Comparison of ENCODE assay signal across 9 cellular contexts in the genomic region with DNA sequence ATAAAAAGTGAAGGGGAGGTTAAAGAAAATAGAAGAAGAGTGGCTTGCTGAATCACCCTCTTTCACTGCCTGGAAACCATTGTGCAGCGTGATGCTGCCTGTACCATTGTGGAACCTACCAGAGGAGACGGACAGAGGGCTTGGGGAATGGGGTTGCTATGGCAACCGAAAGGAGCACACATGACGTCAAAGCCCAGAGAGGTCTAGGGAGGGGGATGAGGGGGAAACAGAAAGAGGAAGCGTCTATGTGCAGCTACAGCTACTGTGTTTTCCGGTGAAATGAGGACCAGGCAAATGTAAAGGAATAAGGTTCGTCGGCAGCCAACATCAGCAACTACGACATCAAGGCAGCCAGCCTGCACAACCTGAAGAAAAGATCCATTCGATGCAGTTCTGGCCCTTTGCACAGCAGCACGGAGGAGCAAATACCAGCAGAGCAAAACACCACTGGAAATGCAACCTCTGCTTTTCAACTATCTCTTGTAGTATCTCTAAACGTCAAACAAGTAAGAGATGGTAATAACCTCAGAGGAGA. TPM values are rescaled to one million over a fixed set of nuclear protein-coding genes. Genes with fewer than 3 reads are reported as not detected.
A peak's percentile ranks its signal among the peaks of the same experiment; 100 is the strongest.
DNase-seq lines count a peak whose midpoint lies in the region; ATAC-seq, FAIRE-seq and TF ChIP-seq lines count a peak whose summit lies in the region.
"Had no signal": no experiment of that assay in that cellular context is flagged by ENCODE, and none has a peak within 500 bp of the region (broad histone marks: within the 10 kb centered on the region; RNA-seq: fewer than 3 reads in every experiment).

A gene (minus strand): TSS at position 110 of the 535 bp plus-strand sequence.

- peak within 1 kb of the TSS; percentile 71 for H2AFZ ChIP-seq in endothelial cell of umbilical vein (ENCODE audit: low read depth, low read length)

- no peak within 1 kb of the TSS for H3K4me3 ChIP-seq in endothelial cell of umbilical vein (replicated peaks in 1 of 3; ENCODE audit: insufficient read depth in 1 of 3, low read depth in 1 of 3, low read length in 3 of 3)
- H3K4me3 ChIP-seq: A549 had no signal

- CTCF ChIA-PET in endothelial cell of umbilical vein (lab: Charles Lee), result no interaction called here

- no peaks in the 10 kb centered on the region for H3K79me2 ChIP-seq in endothelial cell of umbilical vein (ENCODE audit: control insufficient read depth, insufficient read depth, low read length)

- H3K27me3 ChIP-seq in endothelial cell of umbilical vein (ENCODE audit: control insufficient read depth in 2 of 2, insufficient read depth in 2 of 2, low read length in 2 of 2), result peaks cover 0 to 3% of the 10 kb centered on the region in 2 experiments

- dilution Hi-C loops in endothelial cell of umbilical vein (cut with MboI; ENCODE audit: extremely low pct_ligation_motif_present, low sequenced_read_pairs), result no loop called here

- TF ChIP-seq CTCF in endothelial cell of umbilical vein (IDR thresholded peaks at IDR 0.05; ENCODE audit: extremely low read depth in 1 of 2, insufficient read depth in 1 of 2, low read depth in 1 of 2, low read length in 2 of 2), result no peak

- intact Hi-C loops in endothelial cell of umbilical vein (cut with micrococcal nuclease), result no loop called here

- peak; percentile 61 for FAIRE-seq in endothelial cell of umbilical vein (lab: Jason Lieb, UNC)
- FAIRE-seq: A549 had no signal

- no peaks in the 10 kb centered on the region for H4K20me1 ChIP-seq in endothelial cell of umbilical vein (replicated peaks; ENCODE audit: control insufficient read depth, extremely low read depth, insufficient read depth, low read length)

- peaks cover 2% of the 10 kb centered on the region for H3K4me1 ChIP-seq in endothelial cell of umbilical vein (ENCODE audit: control insufficient read depth, extremely low read depth, insufficient read depth, low read length)
- H3K4me1 ChIP-seq: A549 had no signal

- H3K4me2 ChIP-seq in endothelial cell of umbilical vein (ENCODE audit: insufficient read depth, low read length), result peak within 1 kb of the TSS; percentile 72
- H3K4me2 ChIP-seq: A549 had no signal

- peak; percentile 43 for DNase-seq in NCI-H82 (lab: John Stamatoyannopoulos, UW)
- no peak for DNase-seq in NCI-H82 treated with DMSO at 0.1 percent for 48 hours (lab: John Stamatoyannopoulos, UW; ENCODE audit: unreplicated experiment)
- DNase-seq in NCI-H2081 treated with DMSO at 0.1 percent for 48 hours (lab: John Stamatoyannopoulos, UW), result peak; percentile 56
- DNase-seq in activated CD4-positive, alpha-beta T cell treated with anti-CD3 and anti-CD28 coated beads, Interleukin-2, amount 50 U/mL, for 48 hours, result peak; percentile 7 to 18
- DNase-seq in endothelial cell of umbilical vein (ENCODE audit: low read depth, low spot score), result peak; percentile 75
- DNase-seq in mesenteric fat pad (ENCODE audit: low spot score), result no peak
- peak; percentile 3 to 13 for DNase-seq in stimulated activated CD8-positive, alpha-beta memory T cell treated with anti-CD3 and anti-CD28 coated beads, Interleukin-15, amount 100 ng/mL, for 48 hours (ENCODE audit: low read depth in 2 of 2)

- peak; percentile 98 for ATAC-seq in HG02938 (IDR thresholded peaks at IDR 0.05; ENCODE audit: unreplicated experiment)
- ATAC-seq: A549 had no signal

- H3K36me3 ChIP-seq in endothelial cell of umbilical vein (ENCODE audit: control insufficient read depth in 2 of 2, extremely low read depth in 1 of 2, insufficient read depth in 2 of 2, low read length in 2 of 2), result no peaks in the 10 kb centered on the region

- no TSS peak for BruUV-seq in endothelial cell of umbilical vein (replicated peaks; lab: Mats Ljungman, UMichigan)

- TF ChIP-seq POLR2A in endothelial cell of umbilical vein (IDR thresholded peaks at IDR 0.05; ENCODE audit: low read depth, low read length), result no peak

- POLR2A ChIA-PET in endothelial cell of umbilical vein (lab: Charles Lee), result no interaction called here

- no peak within 1 kb of the TSS for H3K27ac ChIP-seq in endothelial cell of umbilical vein (ENCODE audit: insufficient read depth, low read depth, low read length)
- H3K27ac ChIP-seq: A549 had no signal

- H3K9me1 ChIP-seq in endothelial cell of umbilical vein (replicated peaks; ENCODE audit: control insufficient read depth, extremely low read depth, insufficient read depth, low read length), result no peaks in the 10 kb centered on the region

- no peaks in the 10 kb centered on the region for H3K9me3 ChIP-seq in endothelial cell of umbilical vein (replicated peaks; ENCODE audit: control insufficient read depth, insufficient read depth, low read length)
- H3K9me3 ChIP-seq: A549 had no signal

- no peak within 1 kb of the TSS for H3K9ac ChIP-seq in endothelial cell of umbilical vein (replicated peaks; ENCODE audit: extremely low read depth, insufficient read depth, low read length)

TF ChIP-seq in endothelial cell of umbilical vein, 7 proteins besides CTCF, POLR2A, EP300 and RAD21:
- TF ChIP-seq, protein P1, sequence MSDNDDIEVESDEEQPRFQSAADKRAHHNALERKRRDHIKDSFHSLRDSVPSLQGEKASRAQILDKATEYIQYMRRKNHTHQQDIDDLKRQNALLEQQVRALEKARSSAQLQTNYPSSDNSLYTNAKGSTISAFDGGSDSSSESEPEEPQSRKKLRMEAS (IDR thresholded peaks at IDR 0.05; ENCODE audit: insufficient read depth, insufficient read length), result peak; percentile 10
- no peak for TF ChIP-seq EZH2 (IDR thresholded peaks at IDR 0.05; ENCODE audit: borderline replicate concordance, low read depth, low read length, severe bottlenecking)

RNA-seq across cellular contexts. Expression of the gene that starts here (rescaled TPM):
- total RNA-seq in endothelial cell of umbilical vein (0.37 TPM in 1 of 2 replicates, not detected in the other), mesenteric fat pad (38.9 TPM)
- 0.06 and 0.17 TPM in 2 replicates for polyA plus RNA-seq in endothelial cell of umbilical vein
- polyA plus RNA-seq in endothelial cell of umbilical vein (2011; cell fraction: cytosol; rRNA removed), result 0.06 TPM in 2 replicates
- 0.25 and 0.56 TPM in 2 replicates for polyA plus RNA-seq in endothelial cell of umbilical vein (2011; cell fraction: nucleus; rRNA removed)
- 0.38 and 0.72 TPM in 2 replicates for polyA plus RNA-seq in endothelial cell of umbilical vein (2012)
- 0.15 TPM in 1 of 2 replicates, not detected in the other for polyA minus RNA-seq in endothelial cell of umbilical vein
- 1.1 TPM for polyA minus RNA-seq in endothelial cell of umbilical vein (2011; cell fraction: cytosol; rRNA and poly(A)+ RNA removed)
- 1.3 and 1.8 TPM in 2 replicates for polyA minus RNA-seq in endothelial cell of umbilical vein (2011; cell fraction: nucleus; rRNA and poly(A)+ RNA removed)

Comparison
In these comparisons a context has a peak if more than half of its experiments do, and no peak if none do; other contexts are left out.
1. RNA of the gene that starts here (total RNA-seq): 38.9 TPM in mesenteric fat pad (single experiment); 0.37 TPM in endothelial cell of umbilical vein; every median in the first group is over 10 times any median in the second.
2. DNase-seq: peak in NCI-H82 (single experiment), NCI-H2081 treated with DMSO at 0.1 percent for 48 hours (single experiment), activated CD4-positive, alpha-beta T cell treated with anti-CD3 and anti-CD28 coated beads, Interleukin-2, amount 50 U/mL, for 48 hours (2 of 2), endothelial cell of umbilical vein (single experiment) and stimulated activated CD8-positive, alpha-beta memory T cell treated with anti-CD3 and anti-CD28 coated beads, Interleukin-15, amount 100 ng/mL, for 48 hours (2 of 2); none in NCI-H82 treated with DMSO at 0.1 percent for 48 hours (single experiment) and mesenteric fat pad (single experiment).